29 cellular contexts compared by ENCODE assay signal in the genomic region with DNA sequence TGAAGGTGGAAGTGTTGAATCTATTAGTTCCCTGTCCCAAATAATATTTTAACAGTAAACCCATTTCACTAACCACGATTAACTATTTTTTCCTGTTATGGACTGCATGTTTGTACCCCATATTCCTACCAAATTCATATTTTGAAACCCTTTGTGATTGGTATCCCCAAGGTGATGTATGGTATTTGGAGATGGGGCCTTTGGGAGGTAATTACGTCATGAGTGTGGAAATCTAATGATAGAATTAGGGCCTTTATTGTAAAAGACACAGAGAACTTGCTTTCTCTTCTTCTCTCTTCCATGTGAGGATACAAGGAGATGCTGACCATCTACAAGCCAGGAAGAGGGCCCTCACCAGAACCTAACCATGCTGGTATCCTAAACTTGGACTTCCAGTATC.
"Had no signal": no experiment of that assay in that cellular context is flagged by ENCODE, and none has a peak within 500 bp of the region (broad histone marks: within the 10 kb centered on the region; RNA-seq: fewer than 3 reads in every experiment).

No MANE protein-coding gene starts in this region.

- ATAC-seq: effector memory CD8-positive, alpha-beta T cell; esophagus mucosa; foreskin keratinocyte; gastrocnemius medialis; gastroesophageal sphincter; heart left ventricle; heart right ventricle had no signal

- H3K27me3 Mint-ChIP-seq: effector memory CD8-positive, alpha-beta T cell had no signal

- FAIRE-seq: colon, endometrium, endothelial cell of umbilical vein, frontal cortex had no signal

- H3K4me1 ChIP-seq: colonic mucosa, esophagus muscularis mucosa, esophagus squamous epithelium, foreskin keratinocyte, gastrocnemius medialis, gastroesophageal sphincter, heart left ventricle, heart right ventricle had no signal

- H3K4me3 ChIP-seq: colonic mucosa, coronary artery, dorsolateral prefrontal cortex, esophagus muscularis mucosa, esophagus squamous epithelium, gastrocnemius medialis, gastroesophageal sphincter, heart left ventricle, heart right ventricle had no signal

- H3K27ac Mint-ChIP-seq: dendritic cell treated with granulocyte-macrophage colony-stimulating factor and Interleukin-4, amounts not matched to agents 40 ng/mL and 50 ng/mL, for 4 days; effector memory CD8-positive, alpha-beta T cell; endodermal cell had no signal

- H3K9me3 Mint-ChIP-seq: endodermal cell had no signal

- DNase-seq: colonic mucosa; cortex of kidney; dermis blood vessel endothelial cell; dorsolateral prefrontal cortex; effector CD4-positive, alpha-beta T cell; effector CD8-positive, alpha-beta T cell; effector memory CD4-positive, alpha-beta T cell; effector memory CD8-positive, alpha-beta T cell; endodermal cell; erythroblast; esophagus squamous epithelium; foreskin fibroblast; foreskin keratinocyte; foreskin melanocyte; gastrocnemius medialis; glutamatergic neuron; head of caudate nucleus; heart left ventricle; heart right ventricle had no signal

- H3K36me3 ChIP-seq: colonic mucosa, esophagus muscularis mucosa, esophagus squamous epithelium, gastrocnemius medialis, gastroesophageal sphincter, heart left ventricle, heart right ventricle had no signal

- H3K4me1 Mint-ChIP-seq: endodermal cell had no signal

- H3K27me3 ChIP-seq: colonic mucosa, dorsolateral prefrontal cortex, esophagus muscularis mucosa, esophagus squamous epithelium, foreskin keratinocyte, gastrocnemius medialis, gastroesophageal sphincter, heart left ventricle, heart right ventricle had no signal

- H3K9me3 ChIP-seq: colonic mucosa, gastrocnemius medialis had no signal

- H3K27ac ChIP-seq: colonic mucosa, coronary artery, dorsolateral prefrontal cortex, epithelial cell of prostate, esophagus muscularis mucosa, esophagus squamous epithelium, foreskin keratinocyte, gastrocnemius medialis, gastroesophageal sphincter, heart left ventricle, heart right ventricle had no signal

- H3K4me3 Mint-ChIP-seq: dendritic cell treated with granulocyte-macrophage colony-stimulating factor and Interleukin-4, amounts not matched to agents 40 ng/mL and 50 ng/mL, for 4 days; effector memory CD8-positive, alpha-beta T cell; endodermal cell had no signal
